9 cellular contexts compared by ENCODE assay signal in genomic region chr1:205861540-205861939, GRCh38.
ATAC-seq and TF ChIP-seq lines count a peak whose summit lies in the region.
"Had no signal": no experiment of that assay in that cellular context is flagged by ENCODE, and none has a peak within 500 bp of the region (broad histone marks: within the 10 kb centered on the region; RNA-seq: fewer than 3 reads in every experiment).

No MANE protein-coding gene starts in this region.

- H3K36me3 ChIP-seq in HEK293 (ENCODE audit: control insufficient read depth in 2 of 2, insufficient read depth in 1 of 2, low read length in 2 of 2), result no peaks in the 10 kb centered on the region
- H3K36me3 ChIP-seq: BE2C had no signal

- no peak for TF ChIP-seq CTCF in HEK293 (tag by site-specific recombination; IDR thresholded peaks at IDR 0.05)

- H3K9me3 ChIP-seq in HEK293 (ENCODE audit: control insufficient read depth, insufficient read depth, low read depth, low read length), result no peaks in the 10 kb centered on the region
- H3K9me3 ChIP-seq: BE2C had no signal

- H3K4me1 ChIP-seq in HEK293 (ENCODE audit: control insufficient read depth, insufficient read depth, low read length), result no peaks in the 10 kb centered on the region
- H3K4me1 ChIP-seq: A549, BE2C had no signal

- H3K4me3 ChIP-seq in HEK293 (ENCODE audit: low read depth, low read length), result no peak overlapping the region
- H3K4me3 ChIP-seq: A549; BLaER1; BLaER1 treated with 17β-estradiol and CSF1 and Interleukin-3, amounts not matched to agents 10 nM and 100 nM had no signal

- H3K27ac ChIP-seq in HEK293 (ENCODE audit: extremely low read depth, low read depth, low read length), result no peak overlapping the region
- H3K27ac ChIP-seq: 22Rv1; A549; BLaER1; BLaER1 treated with 17β-estradiol and CSF1 and Interleukin-3, amounts not matched to agents 10 nM and 100 nM; C4-2B had no signal

- POLR2A ChIA-PET in HEK293 (lab: Yijun Ruan, JAX), result no interaction called here

- CTCF ChIA-PET in HEK293 (lab: Yijun Ruan, JAX), result no interaction called here

- ATAC-seq in HG03159 (IDR thresholded peaks at IDR 0.05; ENCODE audit: unreplicated experiment), result no peak
- ATAC-seq: A549; CD8-positive, alpha-beta T cell had no signal

TF ChIP-seq in HEK293, 187 proteins besides CTCF, POLR2A, EP300 and RAD21:
- TF ChIP-seq KLF17 (tag by site-specific recombination; IDR thresholded peaks at IDR 0.05), result no peak
- no peak for TF ChIP-seq ZSCAN23 (tag by site-specific recombination; IDR thresholded peaks at IDR 0.05)
- TF ChIP-seq ZBTB7A (tag by site-specific recombination; IDR thresholded peaks at IDR 0.05; ENCODE audit: low read depth), result no peak
- no peak for TF ChIP-seq ZNF792 (tag by site-specific recombination; IDR thresholded peaks at IDR 0.05)
- TF ChIP-seq SCRT2 (tag by site-specific recombination; IDR thresholded peaks at IDR 0.05), result peak; percentile 71
- no peak for TF ChIP-seq ZNF121 (tag by site-specific recombination; IDR thresholded peaks at IDR 0.05)
- no peak for TF ChIP-seq ZNF585B (tag by site-specific recombination; IDR thresholded peaks at IDR 0.05)
- no peak for TF ChIP-seq PRDM2 (tag by site-specific recombination; IDR thresholded peaks at IDR 0.05; ENCODE audit: borderline replicate concordance)
- TF ChIP-seq ZNF184 (tag by site-specific recombination; IDR thresholded peaks at IDR 0.05), result no peak
- TF ChIP-seq ZNF23 (tag by site-specific recombination; IDR thresholded peaks at IDR 0.05; ENCODE audit: borderline replicate concordance), result no peak
- no peak for TF ChIP-seq BCL11B (tag by site-specific recombination; IDR thresholded peaks at IDR 0.05; ENCODE audit: low read depth)
- no peak for TF ChIP-seq KLF8 (tag by site-specific recombination; IDR thresholded peaks at IDR 0.05)
- peak; percentile 56 for TF ChIP-seq SETDB1 (IDR thresholded peaks at IDR 0.05; ENCODE audit: insufficient read length, low read length)
- no peak for TF ChIP-seq ZNF335 (tag by site-specific recombination; conservative IDR thresholded peaks at IDR 0.05)
- TF ChIP-seq GLIS2 (tag by site-specific recombination; IDR thresholded peaks at IDR 0.05), result no peak
- TF ChIP-seq ZSCAN16 (tag by site-specific recombination; IDR thresholded peaks at IDR 0.05), result no peak
